In the genomic region with DNA sequence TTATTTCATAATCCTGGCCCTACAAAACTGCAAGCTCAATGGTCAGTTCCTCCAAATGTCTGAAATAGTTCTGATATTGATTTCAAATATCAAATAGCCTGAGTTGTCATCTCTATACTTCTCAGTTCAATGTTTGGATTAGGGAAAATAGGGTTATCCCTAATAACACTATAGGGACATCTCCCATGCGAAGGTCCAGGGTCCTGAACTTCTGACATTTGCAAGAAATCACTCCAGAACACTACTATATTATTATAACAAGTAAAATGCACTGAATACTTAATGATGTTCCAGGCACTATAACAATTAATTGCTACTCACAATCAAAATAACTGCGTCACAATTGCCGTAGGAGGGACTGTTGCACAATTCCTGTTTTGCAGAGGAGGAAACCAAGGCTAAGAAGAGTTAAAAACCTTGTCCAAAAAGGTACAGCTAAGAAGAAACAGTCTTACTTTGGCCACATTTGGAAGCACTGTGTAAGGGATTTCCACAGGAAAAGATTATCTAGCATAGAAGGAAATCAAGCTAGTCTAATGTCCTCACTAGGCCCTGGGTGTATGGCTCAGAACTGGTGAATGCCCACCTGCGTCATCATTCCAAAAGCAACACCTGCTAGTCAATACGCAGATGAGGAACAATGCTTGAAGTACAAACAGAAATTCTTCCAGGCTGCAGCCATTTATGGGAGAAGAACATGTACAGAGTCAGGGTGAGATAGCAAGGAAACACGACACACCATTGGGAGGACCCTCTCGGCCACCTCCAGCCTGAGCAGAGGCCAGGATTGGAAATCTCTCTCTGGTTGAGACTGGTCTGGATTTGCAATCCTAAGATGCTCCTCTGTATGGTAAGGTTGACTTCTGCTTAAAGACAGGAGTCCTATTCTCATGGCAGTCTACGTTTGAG, we compare ENCODE assay signal across 16 cellular contexts. TPM values are rescaled to one million over a fixed set of nuclear protein-coding genes. Genes with fewer than 3 reads are reported as not detected.
DNase-seq lines count a peak whose midpoint lies in the region; ATAC-seq, FAIRE-seq and TF ChIP-seq lines count a peak whose summit lies in the region.
"Had no signal": no experiment of that assay in that cellular context is flagged by ENCODE, and none has a peak within 500 bp of the region (broad histone marks: within the 10 kb centered on the region; RNA-seq: fewer than 3 reads in every experiment).

No MANE protein-coding gene starts in this region.

- no peak for FAIRE-seq in HepG2 (lab: Jason Lieb, UNC)
- FAIRE-seq: K562 had no signal

- H3K9ac ChIP-seq in liver (ENCODE audit: low read depth in 1 of 2, low read length in 2 of 2): no peak overlapping the region
- H3K9ac ChIP-seq in HepG2 (ENCODE audit: insufficient read depth, low read depth, low read length): no peak overlapping the region

- no peaks in the 10 kb centered on the region for H3K4me1 Mint-ChIP-seq in memory B cell
- H3K4me1 Mint-ChIP-seq in activated CD4-positive, alpha-beta T cell treated with anti-CD3 and anti-CD28 coated beads, Interleukin-2, amount 10 ng/mL, durations not matched to agents 7 days and 5 days: peaks cover 14% of the 10 kb centered on the region

- no peak overlapping the region for H3K4me3 Mint-ChIP-seq in memory B cell
- H3K4me3 Mint-ChIP-seq in activated CD4-positive, alpha-beta T cell treated with anti-CD3 and anti-CD28 coated beads, Interleukin-2, amount 10 ng/mL, durations not matched to agents 7 days and 5 days: no peak overlapping the region
- H3K4me3 Mint-ChIP-seq: CD4-positive, alpha-beta T cell had no signal

- H3K79me2 ChIP-seq in HepG2 (ENCODE audit: insufficient read depth, low read length): no peaks in the 10 kb centered on the region

- in situ Hi-C loops in HepG2 (cut with HindIII; ENCODE audit: extremely low pct_ligation_motif_present, low pct_unique_long_range_greater_than_20kb): no loop called here

- no peaks in the 10 kb centered on the region for H3K9me3 ChIP-seq in liver (ENCODE audit: control insufficient read depth in 4 of 4, low read length in 3 of 4)
- no peaks in the 10 kb centered on the region for H3K9me3 ChIP-seq in HepG2 (ENCODE audit: low read length)
- no peaks in the 10 kb centered on the region for H3K9me3 ChIP-seq in breast epithelium

- BruUV-seq in HepG2 (replicated peaks; lab: Mats Ljungman, UMichigan): no TSS peak

- CTCF ChIA-PET in HepG2 (lab: Yijun Ruan, JAX; ENCODE audit: low intra/inter-chr PET ratio, low total read pairs): no interaction called here
- CTCF ChIA-PET in activated CD4-positive, alpha-beta T cell treated with anti-CD3 and anti-CD28 coated beads, Interleukin-2, amount 10 ng/mL, durations not matched to agents 7 days and 5 days (lab: Charles Lee): interaction anchor here (0.7 to 0.9 kb wide), 2 partner anchors 10 to 22 kb away, joined by 3 to 4 read pairs; no protein-coding TSS in a partner anchor

- H3K27me3 ChIP-seq in liver (ENCODE audit: control insufficient read depth in 4 of 4, insufficient read depth in 4 of 4, low read length in 3 of 4) (no peaks in the 10 kb centered on the region), HepG2 (ENCODE audit: control insufficient read depth in 1 of 2, insufficient read depth in 2 of 2, low read length in 2 of 2) (no peaks in the 10 kb centered on the region), breast epithelium (no peaks in the 10 kb centered on the region)

- TF ChIP-seq EP300 in HepG2 (IDR thresholded peaks at IDR 0.05; ENCODE audit: low read depth in 2 of 2, low read length in 2 of 2) (no peak), HepG2 (CRISPR knock-in tag; IDR thresholded peaks at IDR 0.05; ENCODE audit: borderline replicate concordance) (no peak)

- no peak overlapping the region for H3K4me2 ChIP-seq in HepG2 (ENCODE audit: low read depth, low read length)

- H3K9me3 Mint-ChIP-seq in memory B cell: no peaks in the 10 kb centered on the region
- H3K9me3 Mint-ChIP-seq in activated CD4-positive, alpha-beta T cell treated with anti-CD3 and anti-CD28 coated beads, Interleukin-2, amount 10 ng/mL, durations not matched to agents 7 days and 5 days: peaks cover 4% of the 10 kb centered on the region
- H3K9me3 Mint-ChIP-seq: CD4-positive, alpha-beta T cell had no signal

- no peak overlapping the region for H2AFZ ChIP-seq in HepG2 (ENCODE audit: low read length)

- no peak overlapping the region for H3K4me3 ChIP-seq in liver (ENCODE audit: low read depth in 1 of 3, low read length in 3 of 3)
- no peak overlapping the region for H3K4me3 ChIP-seq in HepG2 (replicated peaks in 1 of 3; ENCODE audit: insufficient read depth in 1 of 3, low read depth in 2 of 3, low read length in 3 of 3)
- no peak overlapping the region for H3K4me3 ChIP-seq in breast epithelium
- H3K4me3 ChIP-seq: K562 had no signal

- no peaks in the 10 kb centered on the region for H3K36me3 Mint-ChIP-seq in memory B cell
- H3K36me3 Mint-ChIP-seq in activated CD4-positive, alpha-beta T cell treated with anti-CD3 and anti-CD28 coated beads, Interleukin-2, amount 10 ng/mL, durations not matched to agents 7 days and 5 days (ENCODE audit: low read depth): no peaks in the 10 kb centered on the region

- no peaks in the 10 kb centered on the region for H4K20me1 ChIP-seq in HepG2 (ENCODE audit: insufficient read depth, low read length)

- TF ChIP-seq RAD21 in liver (IDR thresholded peaks at IDR 0.05) (no peak), HepG2 (CRISPR knock-in tag; IDR thresholded peaks at IDR 0.05) (no peak)

- POLR2A ChIA-PET in HepG2 (lab: Yijun Ruan, JAX): no interaction called here
- POLR2A ChIA-PET in activated CD4-positive, alpha-beta T cell treated with anti-CD3 and anti-CD28 coated beads, Interleukin-2, amount 10 ng/mL, durations not matched to agents 7 days and 5 days (lab: Charles Lee): no interaction called here

- ATAC-seq in HepG2: no peak
- ATAC-seq in memory B cell (ENCODE audit: low read depth): no peak
- ATAC-seq: K562 had no signal

- peak overlapping the region; percentile 14 for H3K27ac Mint-ChIP-seq in memory B cell
- no peak overlapping the region for H3K27ac Mint-ChIP-seq in activated CD4-positive, alpha-beta T cell treated with anti-CD3 and anti-CD28 coated beads, Interleukin-2, amount 10 ng/mL, durations not matched to agents 7 days and 5 days
- H3K27ac Mint-ChIP-seq: CD4-positive, alpha-beta T cell had no signal

- intact Hi-C loops in HepG2 (cut with micrococcal nuclease; ENCODE audit: unreplicated experiment): no loop called here
- intact Hi-C loops in breast epithelium (cut with DNase I; ENCODE audit: low total_unique reads): no loop called here

- DNase-seq in HepG2 (ENCODE audit: low spot score): no peak
- DNase-seq in breast epithelium (ENCODE audit: low spot score in 2 of 2): no peak
- no peak for DNase-seq in memory B cell (ENCODE audit: low spot score in 2 of 2)
- DNase-seq in HuH-7.5 (ENCODE audit: low spot score): no peak
- no peak for DNase-seq in activated CD4-positive, alpha-beta T cell treated with anti-CD3 and anti-CD28 coated beads, Interleukin-2, amount 10 ng/mL, durations not matched to agents 7 days and 5 days
- DNase-seq in activated naive CD4-positive, alpha-beta T cell treated with Interleukin-2 at 50 U/mL for 16 hours: no peak
- DNase-seq: ACHN; CD4-positive, alpha-beta T cell; DMS79 treated with DMSO at 0.1 percent for 48 hours; GDM1; NCI-H1694 treated with DMSO at 0.1 percent for 48 hours; NCI-H446; NCI-H748 treated with DMSO at 0.1 percent for 48 hours; SIG-M5 had no signal

- H3K4me1 ChIP-seq in liver (ENCODE audit: control insufficient read depth in 4 of 4, insufficient read depth in 4 of 4, low read length in 3 of 4) (peaks cover 21 to 56% (median 41%) of the 10 kb centered on the region in 4 donors), HepG2 (ENCODE audit: insufficient read depth, low read length) (peaks cover 51% of the 10 kb centered on the region), breast epithelium (no peaks in the 10 kb centered on the region)

- H3K36me3 ChIP-seq in liver (ENCODE audit: control insufficient read depth in 4 of 4, insufficient read depth in 3 of 4, low read depth in 1 of 4, low read length in 3 of 4) (no peaks in the 10 kb centered on the region), HepG2 (replicated peaks in 1 of 2; ENCODE audit: control insufficient read depth in 1 of 2, insufficient read depth in 2 of 2, low read length in 2 of 2) (no peaks in the 10 kb centered on the region), breast epithelium (no peaks in the 10 kb centered on the region)

- peaks cover 5% of the 10 kb centered on the region for H3K27me3 Mint-ChIP-seq in memory B cell
- H3K27me3 Mint-ChIP-seq in activated CD4-positive, alpha-beta T cell treated with anti-CD3 and anti-CD28 coated beads, Interleukin-2, amount 10 ng/mL, durations not matched to agents 7 days and 5 days: no peaks in the 10 kb centered on the region
- H3K27me3 Mint-ChIP-seq: CD4-positive, alpha-beta T cell had no signal

- TF ChIP-seq POLR2A in HepG2 (IDR thresholded peaks at IDR 0.05; ENCODE audit: insufficient read depth in 1 of 2, low read depth in 2 of 2, low read length in 2 of 2) (no peak), breast epithelium (IDR thresholded peaks at IDR 0.05) (no peak)

- TF ChIP-seq CTCF in liver (IDR thresholded peaks at IDR 0.05; ENCODE audit: low read depth, low read length, missing input control) (no peak), HepG2 (CRISPR knock-in tag; IDR thresholded peaks at IDR 0.05) (no peak), breast epithelium (IDR thresholded peaks at IDR 0.05) (no peak)

- 92% methylated on average over 8 of the region's 8 CpGs for WGBS in liver
- WGBS in HepG2 (ENCODE audit: low lambda C conversion rate): 78% methylated on average over 8 of the region's 8 CpGs

- H3K27ac ChIP-seq in liver (ENCODE audit: low read depth in 1 of 2, low read length in 2 of 2) (peak overlapping the region; percentile 10 to 13), HepG2 (ENCODE audit: extremely low read length, insufficient read depth, low read length) (no peak overlapping the region), breast epithelium (peak overlapping the region; percentile 48 to 70)

RNA-seq across cellular contexts. Expression of gene ABLIM1, which starts 48.3 kb away (rescaled TPM):
- total RNA-seq in liver (10 to 100 TPM; 11.3 to 31.3 TPM), HepG2 (2016; rRNA removed; fragmentation: Illumina TruSeq; extraction: Trizol) (59.4 and 98.7 TPM in 2 replicates), breast epithelium (100 to 1,000 TPM in 2 of 3 donors, 10 to 100 TPM in 1; 89.0 to 216 (median 131) TPM)
- polyA plus RNA-seq in liver (10 to 100 TPM; 10.9 to 14.8 TPM), HepG2 (2011; rRNA removed) (68.6 and 92.7 TPM in 2 replicates)
- 9.8 and 11.3 TPM in 2 replicates for total RNA-seq in HepG2 (2016; cell fraction: cytosol; rRNA removed; fragmentation: Illumina TruSeq; extraction: Trizol; ENCODE audit: low read depth)
- total RNA-seq in HepG2 (2016; cell fraction: insoluble cytoplasmic fraction; rRNA removed; fragmentation: Illumina TruSeq; extraction: Trizol): 58.9 and 89.3 TPM in 2 replicates
- total RNA-seq in HepG2 (2016; cell fraction: membrane; rRNA removed; fragmentation: Illumina TruSeq; extraction: Trizol): 46.0 and 48.9 TPM in 2 replicates
- 51.3 and 54.7 TPM in 2 replicates for total RNA-seq in HepG2 (2016; cell fraction: nucleus; rRNA removed; fragmentation: Illumina TruSeq; extraction: Trizol)
- 71.2 and 78.6 TPM in 2 replicates for polyA plus RNA-seq in HepG2 (2011; cell fraction: cytosol; rRNA removed)
- polyA plus RNA-seq in HepG2 (2011; cell fraction: nucleus; rRNA removed): 66.0 and 78.5 TPM in 2 replicates
- polyA plus RNA-seq in HepG2 (2012): 35.3 and 56.8 TPM in 2 replicates
- polyA plus RNA-seq in HepG2 (2016; cell fraction: cytosol; fragmentation: Illumina TruSeq; extraction: Trizol; ENCODE audit: low read depth): 4.3 and 5.3 TPM in 2 replicates
- polyA plus RNA-seq in HepG2 (2016; cell fraction: insoluble cytoplasmic fraction; fragmentation: Illumina TruSeq; extraction: Trizol; ENCODE audit: low read depth): 63.3 and 64.1 TPM in 2 replicates
- polyA plus RNA-seq in HepG2 (2016; cell fraction: membrane; fragmentation: Illumina TruSeq; extraction: Trizol; ENCODE audit: low read depth): 17.7 and 19.0 TPM in 2 replicates
- polyA plus RNA-seq in HepG2 (2016; cell fraction: nucleus; fragmentation: Illumina TruSeq; extraction: Trizol; ENCODE audit: insufficient read depth, low read depth): 43.5 and 44.5 TPM in 2 replicates
- polyA minus RNA-seq in HepG2 (2011; rRNA and poly(A)+ RNA removed; ENCODE audit: low replicate concordance): 156 and 220 TPM in 2 replicates
- polyA minus RNA-seq in HepG2 (2011; cell fraction: cytosol; rRNA and poly(A)+ RNA removed): 57.6 and 88.5 TPM in 2 replicates
- 98.6 and 111 TPM in 2 replicates for polyA minus RNA-seq in HepG2 (2011; cell fraction: nucleus; rRNA and poly(A)+ RNA removed)
- total RNA-seq in activated CD4-positive, alpha-beta T cell treated with anti-CD3 and anti-CD28 coated beads, Interleukin-2, amount 10 ng/mL, durations not matched to agents 7 days and 5 days: 100 to 1,000 TPM; 141 to 161 TPM
